Comparison of ENCODE assay signal across 1 cellular context in genomic region chr15:48643236-48643635, GRCh38.
TF ChIP-seq lines count a peak whose summit lies in the region.

No MANE protein-coding gene starts in this region.

TF ChIP-seq in HepG2, 621 proteins besides CTCF, POLR2A, EP300 and RAD21:
- no peak for TF ChIP-seq ZNF567 (CRISPR knock-in tag; IDR thresholded peaks at IDR 0.05; ENCODE audit: borderline replicate concordance)
- TF ChIP-seq NPAS2 (CRISPR knock-in tag; IDR thresholded peaks at IDR 0.05; ENCODE audit: borderline replicate concordance), result no peak
- no peak for TF ChIP-seq KAT8 (CRISPR knock-in tag; IDR thresholded peaks at IDR 0.05)
- TF ChIP-seq, protein P1, sequence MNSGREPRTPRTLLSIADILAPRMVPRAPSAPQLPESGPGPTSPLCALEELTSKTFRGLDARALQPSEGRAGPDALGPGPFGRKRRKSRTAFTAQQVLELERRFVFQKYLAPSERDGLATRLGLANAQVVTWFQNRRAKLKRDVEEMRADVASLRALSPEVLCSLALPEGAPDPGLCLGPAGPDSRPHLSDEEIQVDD (CRISPR knock-in tag; IDR thresholded peaks at IDR 0.05; ENCODE audit: borderline replicate concordance), result no peak
- TF ChIP-seq ETV5 (CRISPR knock-in tag; IDR thresholded peaks at IDR 0.05; ENCODE audit: borderline replicate concordance), result no peak
- TF ChIP-seq ZNF724P (CRISPR knock-in tag; IDR thresholded peaks at IDR 0.05; ENCODE audit: borderline replicate concordance), result no peak
- no peak for TF ChIP-seq FUBP1 (CRISPR knock-in tag; IDR thresholded peaks at IDR 0.05; ENCODE audit: borderline replicate concordance)
- no peak for TF ChIP-seq MIER3 (CRISPR knock-in tag; IDR thresholded peaks at IDR 0.05; ENCODE audit: borderline replicate concordance)
- no peak for TF ChIP-seq MZF1 (CRISPR knock-in tag; IDR thresholded peaks at IDR 0.05; ENCODE audit: borderline replicate concordance)
- no peak for TF ChIP-seq ZNF605 (CRISPR knock-in tag; IDR thresholded peaks at IDR 0.05)
- TF ChIP-seq MAFG (CRISPR knock-in tag; IDR thresholded peaks at IDR 0.05), result no peak
- no peak for TF ChIP-seq ELF4 (CRISPR knock-in tag; IDR thresholded peaks at IDR 0.05; ENCODE audit: borderline replicate concordance)
- TF ChIP-seq, protein P2, sequence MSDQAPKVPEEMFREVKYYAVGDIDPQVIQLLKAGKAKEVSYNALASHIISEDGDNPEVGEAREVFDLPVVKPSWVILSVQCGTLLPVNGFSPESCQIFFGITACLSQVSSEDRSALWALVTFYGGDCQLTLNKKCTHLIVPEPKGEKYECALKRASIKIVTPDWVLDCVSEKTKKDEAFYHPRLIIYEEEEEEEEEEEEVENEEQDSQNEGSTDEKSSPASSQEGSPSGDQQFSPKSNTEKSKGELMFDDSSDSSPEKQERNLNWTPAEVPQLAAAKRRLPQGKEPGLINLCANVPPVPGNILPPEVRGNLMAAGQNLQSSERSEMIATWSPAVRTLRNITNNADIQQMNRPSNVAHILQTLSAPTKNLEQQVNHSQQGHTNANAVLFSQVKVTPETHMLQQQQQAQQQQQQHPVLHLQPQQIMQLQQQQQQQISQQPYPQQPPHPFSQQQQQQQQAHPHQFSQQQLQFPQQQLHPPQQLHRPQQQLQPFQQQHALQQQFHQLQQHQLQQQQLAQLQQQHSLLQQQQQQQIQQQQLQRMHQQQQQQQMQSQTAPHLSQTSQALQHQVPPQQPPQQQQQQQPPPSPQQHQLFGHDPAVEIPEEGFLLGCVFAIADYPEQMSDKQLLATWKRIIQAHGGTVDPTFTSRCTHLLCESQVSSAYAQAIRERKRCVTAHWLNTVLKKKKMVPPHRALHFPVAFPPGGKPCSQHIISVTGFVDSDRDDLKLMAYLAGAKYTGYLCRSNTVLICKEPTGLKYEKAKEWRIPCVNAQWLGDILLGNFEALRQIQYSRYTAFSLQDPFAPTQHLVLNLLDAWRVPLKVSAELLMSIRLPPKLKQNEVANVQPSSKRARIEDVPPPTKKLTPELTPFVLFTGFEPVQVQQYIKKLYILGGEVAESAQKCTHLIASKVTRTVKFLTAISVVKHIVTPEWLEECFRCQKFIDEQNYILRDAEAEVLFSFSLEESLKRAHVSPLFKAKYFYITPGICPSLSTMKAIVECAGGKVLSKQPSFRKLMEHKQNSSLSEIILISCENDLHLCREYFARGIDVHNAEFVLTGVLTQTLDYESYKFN (CRISPR knock-in tag; conservative IDR thresholded peaks at IDR 0.05), result no peak
- TF ChIP-seq ATF1 (CRISPR knock-in tag; IDR thresholded peaks at IDR 0.05), result no peak
